In the genomic region with DNA sequence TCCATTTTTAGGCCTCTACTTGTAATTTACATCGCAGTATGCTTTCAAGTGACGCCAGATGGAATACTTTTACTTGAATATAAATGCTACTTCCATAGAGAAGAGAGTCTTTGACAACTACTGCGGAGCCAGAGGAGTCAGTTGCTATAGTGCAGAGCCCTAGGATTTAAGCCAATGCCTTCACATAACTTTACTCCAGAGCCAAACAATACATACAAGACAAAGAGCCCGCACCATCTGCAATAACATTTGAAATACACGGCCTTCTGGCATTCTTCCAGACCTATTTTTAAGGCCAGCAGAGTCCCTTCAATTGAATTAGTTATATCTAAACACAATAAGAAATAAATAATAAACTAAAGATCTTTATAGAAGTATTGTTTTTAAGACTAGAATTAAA, we compare ENCODE assay signal across 23 cellular contexts. TPM values are rescaled to one million over a fixed set of nuclear protein-coding genes. Genes with fewer than 3 reads are reported as not detected.
DNase-seq lines count a peak whose midpoint lies in the region; ATAC-seq and TF ChIP-seq lines count a peak whose summit lies in the region.
"Had no signal": no experiment of that assay in that cellular context is flagged by ENCODE, and none has a peak within 500 bp of the region (broad histone marks: within the 10 kb centered on the region; RNA-seq: fewer than 3 reads in every experiment).

No MANE protein-coding gene starts in this region.

- peaks cover 0 to 24% (median 3%) of the 10 kb centered on the region in 4 donors for H3K36me3 ChIP-seq in esophagus muscularis mucosa
- no peaks in the 10 kb centered on the region for H3K36me3 ChIP-seq in mucosa of descending colon (ENCODE audit: low read depth)
- H3K36me3 ChIP-seq: breast epithelium had no signal

- H3K9me3 ChIP-seq in esophagus muscularis mucosa (no peaks in the 10 kb centered on the region), mucosa of descending colon (no peaks in the 10 kb centered on the region)
- H3K9me3 ChIP-seq: breast epithelium, right lobe of liver, stomach, upper lobe of right lung had no signal

- no peaks in the 10 kb centered on the region for H3K27me3 ChIP-seq in esophagus muscularis mucosa
- H3K27me3 ChIP-seq: breast epithelium, right lobe of liver, stomach, upper lobe of right lung had no signal

- H3K4me3 ChIP-seq in esophagus muscularis mucosa (no peak overlapping the region), mucosa of descending colon (no peak overlapping the region)
- H3K4me3 ChIP-seq: breast epithelium, right lobe of liver, stomach, upper lobe of right lung had no signal

- peak; percentile 27 for DNase-seq in SHP77 treated with DMSO at 0.1 percent for 48 hours (lab: John Stamatoyannopoulos, UW)
- no peak for DNase-seq in esophagus muscularis mucosa (ENCODE audit: extremely low spot score)
- peak; percentile 34 for DNase-seq in iris pigment epithelial cell (ENCODE audit: low read depth)
- DNase-seq in activated T-cell treated with anti-CD3 and anti-CD28 coated beads, Interleukin-2, amount 50 U/mL, for 48 hours: no peak
- DNase-seq in NCI-H748 treated with DMSO at 0.1 percent for 48 hours (lab: John Stamatoyannopoulos, UW): no peak
- DNase-seq in mucosa of descending colon: no peak
- no peak for DNase-seq in activated naive CD4-positive, alpha-beta T cell treated with Interleukin-2 at 50 U/mL for 16 hours
- DNase-seq: activated CD4-positive, alpha-beta memory T cell treated with anti-CD3 and anti-CD28 coated beads for 36 hours; CD4-positive, alpha-beta memory T cell; DND-41; effector memory CD4-positive, alpha-beta T cell; Kasumi-1; NCI-H1105 treated with DMSO at 0.1 percent for 48 hours; NCI-H2171; NK-92 treated with Interleukin-12 subunit alpha and Interleukin-12 subunit beta, amount 100 ng/mL, for 24 hours; right lobe of liver; stimulated activated CD4-positive, alpha-beta T cell treated with anti-CD3 and anti-CD28 coated beads, Interleukin-2, amount 100 ng/mL, for 24 hours; stomach; T-helper 1 cell; upper lobe of right lung; WERI-Rb-1 had no signal

- H3K27ac ChIP-seq in 22Rv1: peak overlapping the region; percentile 28; the same call in 1 of the 2 replicates
- H3K27ac ChIP-seq in esophagus muscularis mucosa (replicated peaks in 1 of 4): peak overlapping the region; percentile 8 to 43 (median 30)
- H3K27ac ChIP-seq: breast epithelium, right lobe of liver, stomach, upper lobe of right lung, WERI-Rb-1 had no signal

- 24% methylated on average over 5 of the region's 5 CpGs for WGBS in esophagus muscularis mucosa

- TF ChIP-seq CTCF in 22Rv1 (IDR thresholded peaks at IDR 0.05): no peak
- TF ChIP-seq CTCF in esophagus muscularis mucosa (IDR thresholded peaks at IDR 0.05): no peak
- TF ChIP-seq CTCF in mucosa of descending colon (IDR thresholded peaks at IDR 0.05): no peak

- intact Hi-C loops in esophagus muscularis mucosa (cut with DNase I) (no loop called here), mucosa of descending colon (cut with DNase I, micrococcal nuclease) (no loop called here)

- no peak for ATAC-seq in mucosa of descending colon
- ATAC-seq: right lobe of liver, upper lobe of right lung had no signal

- TF ChIP-seq EP300 in esophagus muscularis mucosa (IDR thresholded peaks at IDR 0.05): no peak

- no peak for TF ChIP-seq POLR2A in esophagus muscularis mucosa (IDR thresholded peaks at IDR 0.05; ENCODE audit: low read depth)

- H3K4me1 ChIP-seq in esophagus muscularis mucosa: peaks cover 28 to 66% (median 59%) of the 10 kb centered on the region in 4 donors
- peaks cover 5% of the 10 kb centered on the region for H3K4me1 ChIP-seq in mucosa of descending colon (ENCODE audit: low read depth)
- H3K4me1 ChIP-seq: breast epithelium, upper lobe of right lung had no signal

RNA-seq across cellular contexts. Expression of a gene that starts 59.4 kb away (rescaled TPM):
- total RNA-seq in esophagus muscularis mucosa (10 to 100 TPM; 12.6 to 17.3 (median 15.2) TPM), mucosa of descending colon (10 to 100 TPM; 13.1 to 14.6 (median 13.5) TPM)

Comparison
In these comparisons a context has a peak if more than half of its experiments do, and no peak if none do; other contexts are left out.
1. DNase-seq: peak in SHP77 treated with DMSO at 0.1 percent for 48 hours (single experiment) and iris pigment epithelial cell (single experiment); none in esophagus muscularis mucosa (single experiment), activated T-cell treated with anti-CD3 and anti-CD28 coated beads, Interleukin-2, amount 50 U/mL, for 48 hours (0 of 2), NCI-H748 treated with DMSO at 0.1 percent for 48 hours (single experiment), mucosa of descending colon (0 of 3) and activated naive CD4-positive, alpha-beta T cell treated with Interleukin-2 at 50 U/mL for 16 hours (single experiment).